ENCODE assay signal across 8 cellular contexts in genomic region chr12:46371718-46372130, GRCh38. TPM values are rescaled to one million over a fixed set of nuclear protein-coding genes. Genes with fewer than 3 reads are reported as not detected.
A peak's percentile ranks its signal among the peaks of the same experiment; 100 is the strongest.
DNase-seq lines count a peak whose midpoint lies in the region; ATAC-seq and TF ChIP-seq lines count a peak whose summit lies in the region.

No MANE protein-coding gene starts in this region.

- no peak for TF ChIP-seq EP300 in gastroesophageal sphincter (IDR thresholded peaks at IDR 0.05)

- WGBS in gastroesophageal sphincter (ENCODE audit: low coverage in 1 of 2), 2 donors = 0% methylated on average over 1 to 10 of the region's 29 CpGs
- 0% methylated on average over 29 of the region's 29 CpGs for WGBS in aorta, 2 donors

- no peaks in the 10 kb centered on the region for H3K9me3 ChIP-seq in gastroesophageal sphincter
- no peaks in the 10 kb centered on the region for H3K9me3 ChIP-seq in neutrophil
- H3K9me3 ChIP-seq in aorta (ENCODE audit: control insufficient read depth, low read length) = no peaks in the 10 kb centered on the region

- no peak for TF ChIP-seq POLR2A in gastroesophageal sphincter (IDR thresholded peaks at IDR 0.05)

- H3K4me3 ChIP-seq in gastroesophageal sphincter = peak overlapping the region; percentile 67 to 93
- peak overlapping the region; percentile 91 to 99 for H3K4me3 ChIP-seq in neutrophil (ENCODE audit: low read depth in 1 of 2, low read length in 1 of 2)
- H3K4me3 ChIP-seq in aorta (ENCODE audit: low read length in 2 of 2) = peak overlapping the region; percentile 73 to 93

- TF ChIP-seq CTCF in gastroesophageal sphincter (IDR thresholded peaks at IDR 0.05) (no peak), neutrophil (IDR thresholded peaks at IDR 0.05) (no peak)

- intact Hi-C loops in aorta (cut with DNase I) = loop anchor here (1.0 to 5.0 kb wide), 3 partner anchors 12 to 291 kb away; no protein-coding TSS in a partner anchor

- H3K4me1 ChIP-seq in gastroesophageal sphincter (peaks cover 14 to 51% (median 18%) of the 10 kb centered on the region in 3 donors), neutrophil (ENCODE audit: control insufficient read depth in 1 of 2, insufficient read depth in 1 of 2, low read depth in 1 of 2, low read length in 1 of 2) (peaks cover 55 to 62% of the 10 kb centered on the region in 2 experiments), aorta (ENCODE audit: control insufficient read depth in 1 of 2, insufficient read depth in 2 of 2, low read length in 2 of 2) (peaks cover 6% of the 10 kb centered on the region in 2 donors)

- peak; percentile 8 for ATAC-seq in GM18861 (IDR thresholded peaks at IDR 0.05; ENCODE audit: unreplicated experiment)
- ATAC-seq in HG03097 (IDR thresholded peaks at IDR 0.05; ENCODE audit: low FRiP score, unreplicated experiment) = peak; percentile 10
- peak; percentile 57 for ATAC-seq in gastroesophageal sphincter
- peak; percentile 71 for ATAC-seq in aorta (ENCODE audit: low FRiP score)

- H3K36me3 ChIP-seq in gastroesophageal sphincter = peaks cover 9 to 44% of the 10 kb centered on the region in 2 donors
- H3K36me3 ChIP-seq in neutrophil = peaks cover 44% of the 10 kb centered on the region
- peaks cover 5 to 8% of the 10 kb centered on the region in 2 donors for H3K36me3 ChIP-seq in aorta (ENCODE audit: control insufficient read depth in 1 of 2, insufficient read depth in 2 of 2, low read length in 1 of 2)

- peak; percentile 21 for DNase-seq in AG08395 (ENCODE audit: low spot score)
- peak; percentile 64 to 65 for DNase-seq in NOMO-1 (lab: John Stamatoyannopoulos, UW; ENCODE audit: unreplicated experiment in 2 of 2)
- peak; percentile 86 for DNase-seq in activated effector memory CD4-positive, alpha-beta T cell treated with anti-CD3 and anti-CD28 coated beads, Interleukin-2, amount 50 U/mL, for 16 hours
- DNase-seq in aorta = peak; percentile 83 to 88

- H3K27me3 ChIP-seq in gastroesophageal sphincter (no peaks in the 10 kb centered on the region), neutrophil (no peaks in the 10 kb centered on the region), aorta (ENCODE audit: control insufficient read depth in 1 of 2, insufficient read depth in 2 of 2, low read length in 1 of 2) (no peaks in the 10 kb centered on the region)

- H3K27ac ChIP-seq in gastroesophageal sphincter = peak overlapping the region; percentile 87 to 100 (median 98)
- H3K27ac ChIP-seq in neutrophil = peak overlapping the region; percentile 97
- H3K27ac ChIP-seq in aorta (ENCODE audit: low read depth in 1 of 2, low read length in 2 of 2) = peak overlapping the region; percentile 75 to 78

RNA-seq across cellular contexts. Expression of gene SLC38A2, which starts 0.8 kb away (rescaled TPM):
- total RNA-seq in gastroesophageal sphincter = 100 to 1,000 TPM; 175 to 271 (median 263) TPM
- total RNA-seq in aorta = 100 to 1,000 TPM; 329 to 405 TPM
- 100 to 1,000 TPM in 1 of 2 donors, 10 to 100 TPM in 1; 46.0 to 206 TPM for polyA plus RNA-seq in aorta

Comparison
In these comparisons a context has a peak if more than half of its experiments do, and no peak if none do; other contexts are left out.
1. Peak in every context shown above with its lines: DNase-seq, ATAC-seq, H3K4me3 ChIP-seq and H3K27ac ChIP-seq.
2. DNase-seq: peak in every context shown above with its lines; median percentile 86 in activated effector memory CD4-positive, alpha-beta T cell treated with anti-CD3 and anti-CD28 coated beads, Interleukin-2, amount 50 U/mL, for 16 hours; 86 in aorta; 64 in NOMO-1; 21 in AG08395.
3. ATAC-seq: peak in every context shown above with its lines; median percentile 71 in aorta; 57 in gastroesophageal sphincter; 10 in HG03097; 8 in GM18861.